ENCODE assay signal across 17 cellular contexts in genomic region chr2:198873771-198874501, GRCh38.
DNase-seq lines count a peak whose midpoint lies in the region; ATAC-seq and TF ChIP-seq lines count a peak whose summit lies in the region.
"Had no signal": no experiment of that assay in that cellular context is flagged by ENCODE, and none has a peak within 500 bp of the region (broad histone marks: within the 10 kb centered on the region; RNA-seq: fewer than 3 reads in every experiment).

No MANE protein-coding gene starts in this region.

- no peak overlapping the region for H3K27ac Mint-ChIP-seq in immature natural killer cell
- H3K27ac Mint-ChIP-seq: activated naive CD8-positive, alpha-beta T cell treated with anti-CD3 and anti-CD28 coated beads, Interleukin-2, amount 50 U/mL, for 24 hours; dendritic cell treated with granulocyte-macrophage colony-stimulating factor and Interleukin-4, amounts not matched to agents 40 ng/mL and 50 ng/mL, for 4 days had no signal

- H3K4me3 Mint-ChIP-seq in immature natural killer cell: no peak overlapping the region
- H3K4me3 Mint-ChIP-seq: activated naive CD8-positive, alpha-beta T cell treated with anti-CD3 and anti-CD28 coated beads, Interleukin-2, amount 50 U/mL, for 24 hours; dendritic cell treated with granulocyte-macrophage colony-stimulating factor and Interleukin-4, amounts not matched to agents 40 ng/mL and 50 ng/mL, for 4 days had no signal

- H3K27me3 Mint-ChIP-seq in immature natural killer cell (ENCODE audit: low read depth in 3 of 3): peaks cover 0 to 3% (median 0%) of the 10 kb centered on the region in 3 donors
- H3K27me3 Mint-ChIP-seq: activated naive CD8-positive, alpha-beta T cell treated with anti-CD3 and anti-CD28 coated beads, Interleukin-2, amount 50 U/mL, for 24 hours; dendritic cell treated with granulocyte-macrophage colony-stimulating factor and Interleukin-4, amounts not matched to agents 40 ng/mL and 50 ng/mL, for 4 days had no signal

- DNase-seq in AG09309 (ENCODE audit: low read depth): peak; percentile 50
- peak; percentile 41 for DNase-seq in M059J (ENCODE audit: low read depth)
- DNase-seq in fibroblast of the aortic adventitia (ENCODE audit: low read depth): peak; percentile 39
- no peak for DNase-seq in NCI-H2029 (lab: John Stamatoyannopoulos, UW)
- DNase-seq in immature natural killer cell: no peak
- DNase-seq in NCI-H345 treated with DMSO at 0.1 percent for 48 hours (lab: John Stamatoyannopoulos, UW; ENCODE audit: unreplicated experiment): no peak
- DNase-seq: ACHN; activated naive CD8-positive, alpha-beta T cell treated with anti-CD3 and anti-CD28 coated beads, Interleukin-2, amount 50 U/mL, for 24 hours; activated T-cell treated with anti-CD3 and anti-CD28 coated beads for 4 hours; OCI-M1; ovary; stimulated activated CD4-positive, alpha-beta T cell treated with anti-CD3 and anti-CD28 coated beads, Interleukin-15, amount 100 ng/mL, for 24 hours; transverse colon had no signal

- ATAC-seq in GM21723 (IDR thresholded peaks at IDR 0.05; ENCODE audit: unreplicated experiment): peak; percentile 16
- ATAC-seq in GM18858 (IDR thresholded peaks at IDR 0.05; ENCODE audit: unreplicated experiment): no peak
- ATAC-seq: activated naive CD8-positive, alpha-beta T cell treated with anti-CD3 and anti-CD28 coated beads, Interleukin-2, amount 50 U/mL, for 24 hours; foreskin keratinocyte had no signal

- H3K9me3 Mint-ChIP-seq in immature natural killer cell: peaks cover 5 to 28% (median 12%) of the 10 kb centered on the region in 6 donors

- peaks cover 0 to 3% (median 0%) of the 10 kb centered on the region in 3 donors for H3K36me3 Mint-ChIP-seq in immature natural killer cell

- no peaks in the 10 kb centered on the region for H3K4me1 Mint-ChIP-seq in immature natural killer cell
- H3K4me1 Mint-ChIP-seq: activated naive CD8-positive, alpha-beta T cell treated with anti-CD3 and anti-CD28 coated beads, Interleukin-2, amount 50 U/mL, for 24 hours had no signal

- TF ChIP-seq CTCF in AG09309 (IDR thresholded peaks at IDR 0.05; ENCODE audit: control insufficient read depth, insufficient read depth, low read depth, low read length, missing control alignments): no peak
- TF ChIP-seq CTCF in fibroblast of the aortic adventitia (IDR thresholded peaks at IDR 0.05; ENCODE audit: insufficient read depth, low read length): no peak

- H3K4me3 ChIP-seq in AG09309 (ENCODE audit: control insufficient read depth, low read depth, low read length) (no peak overlapping the region), fibroblast of the aortic adventitia (ENCODE audit: low read depth, low read length) (no peak overlapping the region)
- H3K4me3 ChIP-seq: ovary, transverse colon had no signal

Comparison
In these comparisons a context has a peak if more than half of its experiments do, and no peak if none do; other contexts are left out.
1. DNase-seq: peak in AG09309 (single experiment), M059J (single experiment) and fibroblast of the aortic adventitia (single experiment); none in NCI-H2029 (single experiment), immature natural killer cell (0 of 3) and NCI-H345 treated with DMSO at 0.1 percent for 48 hours (single experiment).